In genomic region chr3:50242371-50242770, GRCh38 we compare ENCODE assay signal across 1 cellular context.
TF ChIP-seq lines count a peak whose summit lies in the region.

No MANE protein-coding gene starts in this region.

TF ChIP-seq in GM23338, 12 proteins besides CTCF, POLR2A, EP300 and RAD21 (continued from another document):
- no peak for TF ChIP-seq ZNF462 (CRISPR knock-in tag; IDR thresholded peaks at IDR 0.05)
- TF ChIP-seq POLR2AphosphoS5 (IDR thresholded peaks at IDR 0.05; ENCODE audit: low read depth) = no peak
- TF ChIP-seq ZNF331 (CRISPR knock-in tag; IDR thresholded peaks at IDR 0.05; ENCODE audit: low read depth) = no peak
- TF ChIP-seq EZH2phosphoT487 (IDR thresholded peaks at IDR 0.05; ENCODE audit: unreplicated experiment) = no peak
- TF ChIP-seq STAT1 (IDR thresholded peaks at IDR 0.05; ENCODE audit: unreplicated experiment) = no peak
- no peak for TF ChIP-seq REST (IDR thresholded peaks at IDR 0.05; ENCODE audit: unreplicated experiment)
- TF ChIP-seq ETS1 (IDR thresholded peaks at IDR 0.05) = no peak
- TF ChIP-seq ZNF114 (CRISPR knock-in tag; IDR thresholded peaks at IDR 0.05) = no peak
- TF ChIP-seq JUNB (IDR thresholded peaks at IDR 0.05; ENCODE audit: unreplicated experiment) = no peak
- TF ChIP-seq CREB1 (CRISPR knock-in tag; IDR thresholded peaks at IDR 0.05; ENCODE audit: low read depth) = no peak
- no peak for TF ChIP-seq NANOG (IDR thresholded peaks at IDR 0.05; ENCODE audit: borderline replicate concordance)
